In the genomic region with DNA sequence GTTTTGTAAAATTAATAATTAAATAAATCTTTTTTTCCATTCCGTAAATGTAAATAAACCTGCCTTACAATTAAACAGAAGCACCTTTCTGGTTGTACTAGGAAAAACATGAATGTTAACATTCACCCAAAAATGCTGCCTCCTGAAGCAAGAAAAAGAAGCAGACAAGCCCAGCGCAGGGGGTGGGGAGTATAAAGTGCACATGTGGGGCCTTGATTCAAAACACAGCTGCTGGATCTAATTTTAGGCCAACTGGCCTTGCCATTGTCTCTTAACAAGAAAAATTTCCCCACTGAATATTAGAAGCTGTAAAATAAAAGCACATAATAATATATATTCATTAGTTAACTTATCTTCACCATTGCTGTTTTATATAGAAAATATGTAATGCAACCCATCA, we compare ENCODE assay signal across 16 cellular contexts. TPM values are rescaled to one million over a fixed set of nuclear protein-coding genes. Genes with fewer than 3 reads are reported as not detected.
"Had no signal": no experiment of that assay in that cellular context is flagged by ENCODE, and none has a peak within 500 bp of the region (broad histone marks: within the 10 kb centered on the region; RNA-seq: fewer than 3 reads in every experiment).

No MANE protein-coding gene starts in this region.

- H3K27me3 ChIP-seq: esophagus muscularis mucosa, transverse colon, uterus had no signal

- H3K4me1 ChIP-seq: esophagus muscularis mucosa, transverse colon, uterus had no signal

- H3K9me3 ChIP-seq: esophagus muscularis mucosa, transverse colon, uterus had no signal

- H3K27ac ChIP-seq: esophagus muscularis mucosa, skin epidermis, transverse colon, uterus had no signal

- H3K36me3 ChIP-seq: esophagus muscularis mucosa, transverse colon, uterus had no signal

- DNase-seq: activated B cell treated with CpG ODN at 0.5 μM for 24 hours; activated CD4-positive, alpha-beta memory T cell treated with anti-CD3 and anti-CD28 coated beads for 36 hours; activated CD4-positive, alpha-beta T cell treated with anti-CD3 and anti-CD28 coated beads for 4 hours; activated T-cell treated with anti-CD3 and anti-CD28 coated beads for 4 hours; effector memory CD4-positive, alpha-beta T cell; hippocampal formation; islet precursor cell; mammary epithelial cell; naive B cell; stimulated activated naive CD8-positive, alpha-beta T cell treated with anti-CD3 and anti-CD28 coated beads, Interleukin-15, Interleukin-2, amounts not matched to agents 100 U/mL and 50 U/mL, for 24 hours; T-helper 9 cell; transverse colon; uterus had no signal

- H3K4me3 ChIP-seq: esophagus muscularis mucosa, skin epidermis, transverse colon, uterus had no signal

- ATAC-seq: left lobe of liver; stimulated activated naive CD8-positive, alpha-beta T cell treated with anti-CD3 and anti-CD28 coated beads, Interleukin-15, Interleukin-2, amounts not matched to agents 100 U/mL and 50 U/mL, for 24 hours had no signal

RNA-seq across cellular contexts. Expression of a gene that starts 28.3 kb away (rescaled TPM):
- total RNA-seq: activated CD4-positive, alpha-beta memory T cell treated with anti-CD3 and anti-CD28 coated beads for 36 hours had no signal
